Comparison of ENCODE assay signal across 1 cellular context in the genomic region with DNA sequence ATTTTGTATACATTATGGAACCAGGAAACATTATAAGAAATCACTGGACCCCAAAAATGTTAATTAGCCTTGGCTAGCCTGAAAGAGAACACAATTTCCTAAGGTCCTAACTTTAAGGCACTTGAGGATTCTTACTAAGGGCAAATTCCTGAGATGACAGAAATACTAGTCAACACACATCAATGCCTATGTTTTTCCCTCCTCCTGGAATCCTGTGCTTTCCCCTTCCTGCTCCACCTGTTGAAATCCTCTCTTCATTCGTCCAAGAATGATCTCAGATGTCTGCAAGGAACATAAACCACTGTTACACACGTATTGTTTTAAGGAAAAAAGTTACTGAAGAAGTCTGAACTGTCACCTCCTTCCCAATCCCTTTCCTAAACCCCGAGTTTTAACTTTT.
TF ChIP-seq lines count a peak whose summit lies in the region.

No MANE protein-coding gene starts in this region.

TF ChIP-seq in WTC11, 78 proteins besides CTCF, POLR2A, EP300 and RAD21 (continued from another document):
- TF ChIP-seq, protein P1, sequence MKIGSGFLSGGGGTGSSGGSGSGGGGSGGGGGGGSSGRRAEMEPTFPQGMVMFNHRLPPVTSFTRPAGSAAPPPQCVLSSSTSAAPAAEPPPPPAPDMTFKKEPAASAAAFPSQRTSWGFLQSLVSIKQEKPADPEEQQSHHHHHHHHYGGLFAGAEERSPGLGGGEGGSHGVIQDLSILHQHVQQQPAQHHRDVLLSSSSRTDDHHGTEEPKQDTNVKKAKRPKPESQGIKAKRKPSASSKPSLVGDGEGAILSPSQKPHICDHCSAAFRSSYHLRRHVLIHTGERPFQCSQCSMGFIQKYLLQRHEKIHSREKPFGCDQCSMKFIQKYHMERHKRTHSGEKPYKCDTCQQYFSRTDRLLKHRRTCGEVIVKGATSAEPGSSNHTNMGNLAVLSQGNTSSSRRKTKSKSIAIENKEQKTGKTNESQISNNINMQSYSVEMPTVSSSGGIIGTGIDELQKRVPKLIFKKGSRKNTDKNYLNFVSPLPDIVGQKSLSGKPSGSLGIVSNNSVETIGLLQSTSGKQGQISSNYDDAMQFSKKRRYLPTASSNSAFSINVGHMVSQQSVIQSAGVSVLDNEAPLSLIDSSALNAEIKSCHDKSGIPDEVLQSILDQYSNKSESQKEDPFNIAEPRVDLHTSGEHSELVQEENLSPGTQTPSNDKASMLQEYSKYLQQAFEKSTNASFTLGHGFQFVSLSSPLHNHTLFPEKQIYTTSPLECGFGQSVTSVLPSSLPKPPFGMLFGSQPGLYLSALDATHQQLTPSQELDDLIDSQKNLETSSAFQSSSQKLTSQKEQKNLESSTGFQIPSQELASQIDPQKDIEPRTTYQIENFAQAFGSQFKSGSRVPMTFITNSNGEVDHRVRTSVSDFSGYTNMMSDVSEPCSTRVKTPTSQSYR (CRISPR knock-in tag; IDR thresholded peaks at IDR 0.05) = no peak
- TF ChIP-seq, protein P2, sequence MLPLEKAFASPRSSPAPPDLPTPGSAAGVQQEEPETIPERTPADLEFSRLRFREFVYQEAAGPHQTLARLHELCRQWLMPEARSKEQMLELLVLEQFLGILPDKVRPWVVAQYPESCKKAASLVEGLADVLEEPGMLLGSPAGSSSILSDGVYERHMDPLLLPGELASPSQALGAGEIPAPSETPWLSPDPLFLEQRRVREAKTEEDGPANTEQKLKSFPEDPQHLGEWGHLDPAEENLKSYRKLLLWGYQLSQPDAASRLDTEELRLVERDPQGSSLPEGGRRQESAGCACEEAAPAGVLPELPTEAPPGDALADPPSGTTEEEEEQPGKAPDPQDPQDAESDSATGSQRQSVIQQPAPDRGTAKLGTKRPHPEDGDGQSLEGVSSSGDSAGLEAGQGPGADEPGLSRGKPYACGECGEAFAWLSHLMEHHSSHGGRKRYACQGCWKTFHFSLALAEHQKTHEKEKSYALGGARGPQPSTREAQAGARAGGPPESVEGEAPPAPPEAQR (CRISPR knock-in tag; IDR thresholded peaks at IDR 0.05) = no peak
- TF ChIP-seq TCF7 (CRISPR knock-in tag; IDR thresholded peaks at IDR 0.05; ENCODE audit: low read depth) (no peak), NFATC4 (CRISPR knock-in tag; IDR thresholded peaks at IDR 0.05) (no peak), JAZF1 (CRISPR knock-in tag; IDR thresholded peaks at IDR 0.05) (no peak), ZNF423 (CRISPR knock-in tag; IDR thresholded peaks at IDR 0.05) (no peak), TEAD4 (CRISPR knock-in tag; IDR thresholded peaks at IDR 0.05) (no peak), TP53 (CRISPR knock-in tag; IDR thresholded peaks at IDR 0.05) (no peak), IRF2 (CRISPR knock-in tag; IDR thresholded peaks at IDR 0.05; ENCODE audit: borderline replicate concordance, low read depth) (no peak), CBFB (CRISPR knock-in tag; IDR thresholded peaks at IDR 0.05; ENCODE audit: low read depth) (no peak), ELF4 (CRISPR knock-in tag; IDR thresholded peaks at IDR 0.05; ENCODE audit: low read depth) (no peak), NR2C2 (CRISPR knock-in tag; IDR thresholded peaks at IDR 0.05) (no peak), TEAD1 (CRISPR knock-in tag; IDR thresholded peaks at IDR 0.05) (no peak), ZNF263 (CRISPR knock-in tag; IDR thresholded peaks at IDR 0.05; ENCODE audit: low read depth) (no peak)
- TF ChIP-seq, protein P3, sequence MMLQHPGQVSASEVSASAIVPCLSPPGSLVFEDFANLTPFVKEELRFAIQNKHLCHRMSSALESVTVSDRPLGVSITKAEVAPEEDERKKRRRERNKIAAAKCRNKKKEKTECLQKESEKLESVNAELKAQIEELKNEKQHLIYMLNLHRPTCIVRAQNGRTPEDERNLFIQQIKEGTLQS (CRISPR knock-in tag; conservative IDR thresholded peaks at IDR 0.05) = no peak
